ENCODE assay signal across 12 cellular contexts in the genomic region with DNA sequence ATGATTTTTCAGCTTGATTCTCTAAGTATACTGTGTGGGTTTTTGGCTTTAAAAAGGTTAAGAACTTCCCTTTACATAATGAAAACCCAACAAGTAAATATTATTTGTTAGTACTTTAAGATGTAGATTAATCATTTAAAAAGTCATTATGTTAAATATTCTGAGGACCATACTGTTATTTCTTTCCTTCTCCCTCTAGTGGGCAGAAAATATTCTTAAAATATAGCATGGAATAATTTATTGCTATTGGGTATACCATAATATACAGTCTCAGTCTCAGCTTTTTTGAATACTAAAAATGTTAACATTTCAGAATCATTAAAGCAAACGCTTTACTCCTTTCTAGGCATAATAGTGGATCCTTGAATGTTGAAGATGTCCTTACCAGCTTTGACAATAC. TPM values are rescaled to one million over a fixed set of nuclear protein-coding genes. Genes with fewer than 3 reads are reported as not detected.
DNase-seq lines count a peak whose midpoint lies in the region; ATAC-seq and TF ChIP-seq lines count a peak whose summit lies in the region.
"Had no signal": no experiment of that assay in that cellular context is flagged by ENCODE, and none has a peak within 500 bp of the region (broad histone marks: within the 10 kb centered on the region; RNA-seq: fewer than 3 reads in every experiment).

No MANE protein-coding gene starts in this region.

- H3K27ac ChIP-seq in CD8-positive, alpha-beta T cell (ENCODE audit: low read depth, low read length), result no peak overlapping the region

- H3K36me3 Mint-ChIP-seq in CD8-positive, alpha-beta T cell, result peaks cover 16% of the 10 kb centered on the region
- H3K36me3 Mint-ChIP-seq in nephron (ENCODE audit: low read depth), result peaks cover 17% of the 10 kb centered on the region
- H3K36me3 Mint-ChIP-seq in stimulated activated effector memory CD8-positive, alpha-beta T cell treated with anti-CD3 and anti-CD28 coated beads, Interleukin-12 subunit alpha, Interleukin-12 subunit beta, amount 100 ng/mL, for 72 hours, result no peaks in the 10 kb centered on the region

- H3K4me1 Mint-ChIP-seq in CD8-positive, alpha-beta T cell (ENCODE audit: low read depth), result peaks cover 22% of the 10 kb centered on the region
- H3K4me1 Mint-ChIP-seq in nephron, result no peaks in the 10 kb centered on the region
- peaks cover 21% of the 10 kb centered on the region for H3K4me1 Mint-ChIP-seq in stimulated activated effector memory CD8-positive, alpha-beta T cell treated with anti-CD3 and anti-CD28 coated beads, Interleukin-12 subunit alpha, Interleukin-12 subunit beta, amount 100 ng/mL, for 72 hours
- H3K4me1 Mint-ChIP-seq: activated CD4-positive, alpha-beta memory T cell treated with anti-CD3 and anti-CD28 coated beads, Interleukin-2, amount 10 ng/mL, durations not matched to agents 7 days and 5 days had no signal

- H3K27me3 ChIP-seq in CD8-positive, alpha-beta T cell (ENCODE audit: insufficient read depth, low read length), result no peaks in the 10 kb centered on the region

- no peaks in the 10 kb centered on the region for H3K9me3 ChIP-seq in CD8-positive, alpha-beta T cell (ENCODE audit: low read length)

- H3K9me3 Mint-ChIP-seq in CD8-positive, alpha-beta T cell, result peaks cover 2% of the 10 kb centered on the region
- H3K9me3 Mint-ChIP-seq in nephron, result peaks cover 20% of the 10 kb centered on the region
- no peaks in the 10 kb centered on the region for H3K9me3 Mint-ChIP-seq in stimulated activated effector memory CD8-positive, alpha-beta T cell treated with anti-CD3 and anti-CD28 coated beads, Interleukin-12 subunit alpha, Interleukin-12 subunit beta, amount 100 ng/mL, for 72 hours
- H3K9me3 Mint-ChIP-seq: activated CD4-positive, alpha-beta memory T cell treated with anti-CD3 and anti-CD28 coated beads, Interleukin-2, amount 10 ng/mL, durations not matched to agents 7 days and 5 days had no signal

- POLR2A ChIA-PET in CD8-positive, alpha-beta T cell (lab: Charles Lee), result no interaction called here

- in situ Hi-C loops in astrocyte of the spinal cord (cut with HindIII; ENCODE audit: low sequenced_read_pairs), result no loop called here

- no peak overlapping the region for H3K4me3 ChIP-seq in CD8-positive, alpha-beta T cell (ENCODE audit: low read depth, low read length)
- no peak overlapping the region for H3K4me3 ChIP-seq in astrocyte of the spinal cord (ENCODE audit: low read depth, low read length)

- intact Hi-C loops in CD8-positive, alpha-beta T cell (cut with DNase I, micrococcal nuclease), result loop anchor here in 1 of 2 experiments (1.0 to 5.0 kb wide), 4 partner anchors 28 to 348 kb away; no protein-coding TSS in a partner anchor

- no peaks in the 10 kb centered on the region for H3K4me1 ChIP-seq in CD8-positive, alpha-beta T cell (ENCODE audit: insufficient read depth, low read length)

- no peaks in the 10 kb centered on the region for H3K36me3 ChIP-seq in CD8-positive, alpha-beta T cell (ENCODE audit: insufficient read depth, low read length)

- H3K4me3 Mint-ChIP-seq in CD8-positive, alpha-beta T cell, result no peak overlapping the region
- no peak overlapping the region for H3K4me3 Mint-ChIP-seq in nephron
- H3K4me3 Mint-ChIP-seq in stimulated activated effector memory CD8-positive, alpha-beta T cell treated with anti-CD3 and anti-CD28 coated beads, Interleukin-12 subunit alpha, Interleukin-12 subunit beta, amount 100 ng/mL, for 72 hours, result no peak overlapping the region
- H3K4me3 Mint-ChIP-seq: activated CD4-positive, alpha-beta memory T cell treated with anti-CD3 and anti-CD28 coated beads, Interleukin-2, amount 10 ng/mL, durations not matched to agents 7 days and 5 days; T-helper 2 cell treated with Interferon-gamma antibody and Interleukin-4, amounts not matched to agents 5 μg/mL and 100 μg/mL, for 36 hours had no signal

- no peaks in the 10 kb centered on the region for H3K27me3 Mint-ChIP-seq in CD8-positive, alpha-beta T cell (ENCODE audit: low read depth)
- no peaks in the 10 kb centered on the region for H3K27me3 Mint-ChIP-seq in nephron (ENCODE audit: low read depth)
- H3K27me3 Mint-ChIP-seq: activated CD4-positive, alpha-beta memory T cell treated with anti-CD3 and anti-CD28 coated beads, Interleukin-2, amount 10 ng/mL, durations not matched to agents 7 days and 5 days had no signal

- H3K27ac Mint-ChIP-seq in CD8-positive, alpha-beta T cell, result no peak overlapping the region
- no peak overlapping the region for H3K27ac Mint-ChIP-seq in nephron
- no peak overlapping the region for H3K27ac Mint-ChIP-seq in stimulated activated effector memory CD8-positive, alpha-beta T cell treated with anti-CD3 and anti-CD28 coated beads, Interleukin-12 subunit alpha, Interleukin-12 subunit beta, amount 100 ng/mL, for 72 hours
- H3K27ac Mint-ChIP-seq: activated CD4-positive, alpha-beta memory T cell treated with anti-CD3 and anti-CD28 coated beads, Interleukin-2, amount 10 ng/mL, durations not matched to agents 7 days and 5 days; T-helper 2 cell treated with Interferon-gamma antibody and Interleukin-4, amounts not matched to agents 5 μg/mL and 100 μg/mL, for 36 hours had no signal

- CTCF ChIA-PET in CD8-positive, alpha-beta T cell (lab: Charles Lee), result interaction anchor here (1.0 to 1.3 kb wide), 3 partner anchors 12 to 90 kb away, joined by 3 read pairs; partner anchors contain the start of genes CAMKMT and PREPL

- DNase-seq in CD8-positive, alpha-beta T cell, result no peak
- peak; percentile 48 to 49 for DNase-seq in Kasumi-1 (lab: John Stamatoyannopoulos, UW)
- no peak for DNase-seq in astrocyte of the spinal cord (ENCODE audit: low read depth, low spot score)
- no peak for DNase-seq in stimulated activated effector memory CD8-positive, alpha-beta T cell treated with anti-CD3 and anti-CD28 coated beads, Interleukin-12 subunit alpha, Interleukin-12 subunit beta, amount 100 ng/mL, for 72 hours (ENCODE audit: low spot score in 2 of 2)
- no peak for DNase-seq in activated CD4-positive, alpha-beta T cell treated with anti-CD3 and anti-CD28 coated beads for 1 hour
- DNase-seq: activated CD4-positive, alpha-beta memory T cell treated with anti-CD3 and anti-CD28 coated beads, Interleukin-2, amount 10 ng/mL, durations not matched to agents 7 days and 5 days; activated gamma-delta T cell treated with Interleukin-2 at 50 U/mL for 16 hours; DMS79 treated with DMSO at 0.1 percent for 48 hours; NCI-H1694 had no signal

- peak; percentile 30 for TF ChIP-seq CTCF in CD8-positive, alpha-beta T cell (IDR thresholded peaks at IDR 0.05)
- peak; percentile 23 for TF ChIP-seq CTCF in astrocyte of the spinal cord (IDR thresholded peaks at IDR 0.05; ENCODE audit: low read depth, low read length)
- peak; percentile 21 to 39 (median 33) for TF ChIP-seq CTCF in nephron (IDR thresholded peaks at IDR 0.05; ENCODE audit: unreplicated experiment in 3 of 3)

- no peak for ATAC-seq in CD8-positive, alpha-beta T cell
- no peak for ATAC-seq in stimulated activated effector memory CD8-positive, alpha-beta T cell treated with anti-CD3 and anti-CD28 coated beads, Interleukin-12 subunit alpha, Interleukin-12 subunit beta, amount 100 ng/mL, for 72 hours
- no peak for ATAC-seq in HG03108 (IDR thresholded peaks at IDR 0.05; ENCODE audit: unreplicated experiment)

RNA-seq across cellular contexts. Expression of gene CAMKMT, which starts 28.1 kb away (rescaled TPM):
- 10 to 100 TPM; 12.4 to 13.0 TPM for total RNA-seq in CD8-positive, alpha-beta T cell

RNA-seq across cellular contexts. Expression of gene PREPL, which starts 28.6 kb away (rescaled TPM):
- total RNA-seq in CD8-positive, alpha-beta T cell, result 10 to 100 TPM; 26.6 to 27.9 TPM

Comparison
In these comparisons a context has a peak if more than half of its experiments do, and no peak if none do; other contexts are left out.
1. DNase-seq: peak in Kasumi-1 (2 of 2); none in CD8-positive, alpha-beta T cell (0 of 7), astrocyte of the spinal cord (single experiment), stimulated activated effector memory CD8-positive, alpha-beta T cell treated with anti-CD3 and anti-CD28 coated beads, Interleukin-12 subunit alpha, Interleukin-12 subunit beta, amount 100 ng/mL, for 72 hours (0 of 2) and activated CD4-positive, alpha-beta T cell treated with anti-CD3 and anti-CD28 coated beads for 1 hour (single experiment).
2. Peak in every context shown above with its lines, with median percentiles within 50 percentile points of each other: CTCF ChIP-seq.